In the genomic region with DNA sequence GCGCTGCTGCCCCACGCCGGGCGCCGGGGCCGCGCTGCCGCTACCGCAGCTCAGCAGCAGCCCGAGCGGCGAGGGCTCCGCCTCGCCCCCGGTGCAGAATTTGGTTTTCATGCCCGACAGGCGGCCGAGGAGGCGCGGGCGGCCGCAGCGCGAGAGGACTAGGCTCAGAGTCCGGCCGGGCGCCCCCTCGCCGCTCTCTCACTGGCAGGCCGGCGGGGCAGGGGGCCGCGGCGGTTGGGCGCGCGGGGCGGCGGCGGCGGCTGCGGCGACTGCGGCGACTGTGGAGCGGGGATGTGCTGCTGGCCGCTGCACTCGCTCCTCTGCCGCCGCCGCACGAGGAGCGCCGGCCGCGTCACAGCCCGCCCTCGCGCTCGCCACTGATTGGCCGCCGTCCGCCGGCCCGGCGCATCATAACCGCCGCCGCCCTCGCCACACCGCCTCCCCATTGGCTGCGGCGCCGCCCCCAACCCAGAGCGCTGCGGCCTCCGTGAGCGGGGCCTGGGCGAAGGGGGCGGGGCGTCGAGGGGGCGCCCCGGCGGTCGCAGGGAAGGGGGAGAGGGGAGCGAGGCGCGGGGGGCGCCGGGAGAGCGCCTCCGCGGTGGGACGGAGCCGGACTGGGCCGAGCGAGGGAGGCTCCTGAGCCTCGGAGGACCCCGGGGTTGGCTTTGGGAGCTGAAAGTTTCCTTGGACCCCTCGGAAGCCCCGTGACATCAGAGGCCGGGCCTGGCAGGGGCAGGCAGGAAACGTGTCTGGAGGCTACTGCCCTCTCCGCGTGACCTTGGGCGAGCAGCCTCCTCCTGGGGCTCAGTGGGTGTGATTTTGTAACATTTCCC, we compare ENCODE assay signal across 1 cellular context.
TF ChIP-seq lines count a peak whose summit lies in the region.

A gene (minus strand): TSS at position 322 of the 833 bp plus-strand sequence. CDS start 211 bp downstream, at position 111.

TF ChIP-seq in K562, 482 proteins besides CTCF, POLR2A, EP300 and RAD21 (continued from another document and continues in another):
- TF ChIP-seq, protein P1, sequence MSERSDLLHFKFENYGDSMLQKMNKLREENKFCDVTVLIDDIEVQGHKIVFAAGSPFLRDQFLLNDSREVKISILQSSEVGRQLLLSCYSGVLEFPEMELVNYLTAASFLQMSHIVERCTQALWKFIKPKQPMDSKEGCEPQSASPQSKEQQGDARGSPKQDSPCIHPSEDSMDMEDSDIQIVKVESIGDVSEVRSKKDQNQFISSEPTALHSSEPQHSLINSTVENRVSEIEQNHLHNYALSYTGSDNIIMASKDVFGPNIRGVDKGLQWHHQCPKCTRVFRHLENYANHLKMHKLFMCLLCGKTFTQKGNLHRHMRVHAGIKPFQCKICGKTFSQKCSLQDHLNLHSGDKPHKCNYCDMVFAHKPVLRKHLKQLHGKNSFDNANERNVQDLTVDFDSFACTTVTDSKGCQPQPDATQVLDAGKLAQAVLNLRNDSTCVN (CRISPR knock-in tag; IDR thresholded peaks at IDR 0.05) = no peak
- TF ChIP-seq TCF7 (IDR thresholded peaks at IDR 0.05; ENCODE audit: borderline replicate concordance) = no peak
- TF ChIP-seq, protein P2, sequence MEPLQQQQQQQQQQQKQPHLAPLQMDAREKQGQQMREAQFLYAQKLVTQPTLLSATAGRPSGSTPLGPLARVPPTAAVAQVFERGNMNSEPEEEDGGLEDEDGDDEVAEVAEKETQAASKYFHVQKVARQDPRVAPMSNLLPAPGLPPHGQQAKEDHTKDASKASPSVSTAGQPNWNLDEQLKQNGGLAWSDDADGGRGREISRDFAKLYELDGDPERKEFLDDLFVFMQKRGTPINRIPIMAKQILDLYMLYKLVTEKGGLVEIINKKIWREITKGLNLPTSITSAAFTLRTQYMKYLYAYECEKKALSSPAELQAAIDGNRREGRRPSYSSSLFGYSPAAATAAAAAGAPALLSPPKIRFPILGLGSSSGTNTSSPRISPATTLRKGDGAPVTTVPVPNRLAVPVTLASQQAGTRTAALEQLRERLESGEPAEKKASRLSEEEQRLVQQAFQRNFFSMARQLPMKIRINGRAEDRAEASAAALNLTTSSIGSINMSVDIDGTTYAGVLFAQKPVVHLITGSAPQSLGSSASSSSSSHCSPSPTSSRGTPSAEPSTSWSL (CRISPR knock-in tag; IDR thresholded peaks at IDR 0.05; ENCODE audit: borderline replicate concordance) = no peak
- peak; percentile 27; the same call in 1 of the 2 replicates for TF ChIP-seq GABPA (tag; conservative IDR thresholded peaks at IDR 0.05; ENCODE audit: low read depth)
- 0 out of 2 replicates have a peak, but pooled peaks have one; percentile 37 for TF ChIP-seq ZNF766 (CRISPR knock-in tag; conservative IDR thresholded peaks at IDR 0.05)
- peak; percentile 57 for TF ChIP-seq FOS (IDR thresholded peaks at IDR 0.05; ENCODE audit: extremely low read depth, insufficient read length)
- peak; percentile 51 for TF ChIP-seq HMGN3 (IDR thresholded peaks at IDR 0.05; ENCODE audit: borderline replicate concordance, extremely low read depth, insufficient read length, low read depth, low read length)
- peak; percentile 98 for TF ChIP-seq ZBTB1 (CRISPR knock-in tag; IDR thresholded peaks at IDR 0.05; ENCODE audit: borderline replicate concordance, low read depth)
- TF ChIP-seq TGIF2 (CRISPR knock-in tag; IDR thresholded peaks at IDR 0.05) = no peak
- TF ChIP-seq CHD1 (IDR thresholded peaks at IDR 0.05; ENCODE audit: low read length) = peak; percentile 18
- peak; percentile 69 for TF ChIP-seq SMAD4 (CRISPR knock-in tag; conservative IDR thresholded peaks at IDR 0.05)
- TF ChIP-seq, protein P3, sequence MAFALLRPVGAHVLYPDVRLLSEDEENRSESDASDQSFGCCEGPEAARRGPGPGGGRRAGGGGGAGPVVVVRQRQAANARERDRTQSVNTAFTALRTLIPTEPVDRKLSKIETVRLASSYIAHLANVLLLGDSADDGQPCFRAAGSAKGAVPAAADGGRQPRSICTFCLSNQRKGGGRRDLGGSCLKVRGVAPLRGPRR (CRISPR knock-in tag; IDR thresholded peaks at IDR 0.05) = no peak
- TF ChIP-seq ZNF589 (CRISPR knock-in tag; IDR thresholded peaks at IDR 0.05; ENCODE audit: low read depth) = peak; percentile 67; the same call in 1 of the 2 replicates
- TF ChIP-seq DNMT1 (IDR thresholded peaks at IDR 0.05) = no peak
- TF ChIP-seq ZNF41 (CRISPR knock-in tag; conservative IDR thresholded peaks at IDR 0.05) = no peak
- no peak for TF ChIP-seq TARDBP (IDR thresholded peaks at IDR 0.05)
- TF ChIP-seq RBM39 (optimal IDR thresholded peaks at IDR 0.05; ENCODE audit: low read depth, low read length) = no peak
- no peak for TF ChIP-seq SRSF9 (IDR thresholded peaks at IDR 0.05; ENCODE audit: borderline replicate concordance, low read depth, low read length)
- TF ChIP-seq GATA2 (CRISPR knock-in tag; IDR thresholded peaks at IDR 0.05) = no peak
- no peak for TF ChIP-seq FOXK1 (CRISPR knock-in tag; IDR thresholded peaks at IDR 0.05; ENCODE audit: borderline replicate concordance)
- TF ChIP-seq, protein P4, sequence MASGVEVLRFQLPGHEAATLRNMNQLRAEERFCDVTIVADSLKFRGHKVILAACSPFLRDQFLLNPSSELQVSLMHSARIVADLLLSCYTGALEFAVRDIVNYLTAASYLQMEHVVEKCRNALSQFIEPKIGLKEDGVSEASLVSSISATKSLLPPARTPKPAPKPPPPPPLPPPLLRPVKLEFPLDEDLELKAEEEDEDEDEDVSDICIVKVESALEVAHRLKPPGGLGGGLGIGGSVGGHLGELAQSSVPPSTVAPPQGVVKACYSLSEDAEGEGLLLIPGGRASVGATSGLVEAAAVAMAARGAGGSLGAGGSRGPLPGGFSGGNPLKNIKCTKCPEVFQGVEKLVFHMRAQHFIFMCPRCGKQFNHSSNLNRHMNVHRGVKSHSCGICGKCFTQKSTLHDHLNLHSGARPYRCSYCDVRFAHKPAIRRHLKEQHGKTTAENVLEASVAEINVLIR (CRISPR knock-in tag; IDR thresholded peaks at IDR 0.05) = peak; percentile 67
- peak; percentile 91 for TF ChIP-seq TBP (optimal IDR thresholded peaks at IDR 0.05; ENCODE audit: low read depth, low read length)
- TF ChIP-seq, protein P5, sequence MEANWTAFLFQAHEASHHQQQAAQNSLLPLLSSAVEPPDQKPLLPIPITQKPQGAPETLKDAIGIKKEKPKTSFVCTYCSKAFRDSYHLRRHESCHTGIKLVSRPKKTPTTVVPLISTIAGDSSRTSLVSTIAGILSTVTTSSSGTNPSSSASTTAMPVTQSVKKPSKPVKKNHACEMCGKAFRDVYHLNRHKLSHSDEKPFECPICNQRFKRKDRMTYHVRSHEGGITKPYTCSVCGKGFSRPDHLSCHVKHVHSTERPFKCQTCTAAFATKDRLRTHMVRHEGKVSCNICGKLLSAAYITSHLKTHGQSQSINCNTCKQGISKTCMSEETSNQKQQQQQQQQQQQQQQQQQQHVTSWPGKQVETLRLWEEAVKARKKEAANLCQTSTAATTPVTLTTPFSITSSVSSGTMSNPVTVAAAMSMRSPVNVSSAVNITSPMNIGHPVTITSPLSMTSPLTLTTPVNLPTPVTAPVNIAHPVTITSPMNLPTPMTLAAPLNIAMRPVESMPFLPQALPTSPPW (CRISPR knock-in tag; IDR thresholded peaks at IDR 0.05) = peak; percentile 89
- no peak for TF ChIP-seq ZNF263 (CRISPR knock-in tag; IDR thresholded peaks at IDR 0.05; ENCODE audit: borderline replicate concordance)
- TF ChIP-seq NR2C2 (CRISPR knock-in tag; IDR thresholded peaks at IDR 0.05) = no peak
- TF ChIP-seq NR2C2 (tag; IDR thresholded peaks at IDR 0.05) = peak; percentile 75
- TF ChIP-seq CEBPB (tag; IDR thresholded peaks at IDR 0.05) = no peak
- TF ChIP-seq, protein P6, sequence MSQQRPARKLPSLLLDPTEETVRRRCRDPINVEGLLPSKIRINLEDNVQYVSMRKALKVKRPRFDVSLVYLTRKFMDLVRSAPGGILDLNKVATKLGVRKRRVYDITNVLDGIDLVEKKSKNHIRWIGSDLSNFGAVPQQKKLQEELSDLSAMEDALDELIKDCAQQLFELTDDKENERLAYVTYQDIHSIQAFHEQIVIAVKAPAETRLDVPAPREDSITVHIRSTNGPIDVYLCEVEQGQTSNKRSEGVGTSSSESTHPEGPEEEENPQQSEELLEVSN (IDR thresholded peaks at IDR 0.05; ENCODE audit: borderline replicate concordance in 1 of 2, extremely low read depth in 1 of 2, insufficient read depth in 1 of 2, insufficient read length in 1 of 2, low read depth in 1 of 2, low read length in 1 of 2, poor library complexity in 1 of 2, severe bottlenecking in 1 of 2) = peak; percentile 86 to 97
- TF ChIP-seq, protein P7, sequence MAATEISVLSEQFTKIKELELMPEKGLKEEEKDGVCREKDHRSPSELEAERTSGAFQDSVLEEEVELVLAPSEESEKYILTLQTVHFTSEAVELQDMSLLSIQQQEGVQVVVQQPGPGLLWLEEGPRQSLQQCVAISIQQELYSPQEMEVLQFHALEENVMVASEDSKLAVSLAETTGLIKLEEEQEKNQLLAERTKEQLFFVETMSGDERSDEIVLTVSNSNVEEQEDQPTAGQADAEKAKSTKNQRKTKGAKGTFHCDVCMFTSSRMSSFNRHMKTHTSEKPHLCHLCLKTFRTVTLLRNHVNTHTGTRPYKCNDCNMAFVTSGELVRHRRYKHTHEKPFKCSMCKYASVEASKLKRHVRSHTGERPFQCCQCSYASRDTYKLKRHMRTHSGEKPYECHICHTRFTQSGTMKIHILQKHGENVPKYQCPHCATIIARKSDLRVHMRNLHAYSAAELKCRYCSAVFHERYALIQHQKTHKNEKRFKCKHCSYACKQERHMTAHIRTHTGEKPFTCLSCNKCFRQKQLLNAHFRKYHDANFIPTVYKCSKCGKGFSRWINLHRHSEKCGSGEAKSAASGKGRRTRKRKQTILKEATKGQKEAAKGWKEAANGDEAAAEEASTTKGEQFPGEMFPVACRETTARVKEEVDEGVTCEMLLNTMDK (IDR thresholded peaks at IDR 0.05; ENCODE audit: borderline replicate concordance, insufficient read depth, low read depth, low read length, poor library complexity, severe bottlenecking) = no peak
- no peak for TF ChIP-seq HDAC2 (IDR thresholded peaks at IDR 0.05)
- TF ChIP-seq ZNF239 (CRISPR knock-in tag; IDR thresholded peaks at IDR 0.05) = no peak
- TF ChIP-seq, protein P8, sequence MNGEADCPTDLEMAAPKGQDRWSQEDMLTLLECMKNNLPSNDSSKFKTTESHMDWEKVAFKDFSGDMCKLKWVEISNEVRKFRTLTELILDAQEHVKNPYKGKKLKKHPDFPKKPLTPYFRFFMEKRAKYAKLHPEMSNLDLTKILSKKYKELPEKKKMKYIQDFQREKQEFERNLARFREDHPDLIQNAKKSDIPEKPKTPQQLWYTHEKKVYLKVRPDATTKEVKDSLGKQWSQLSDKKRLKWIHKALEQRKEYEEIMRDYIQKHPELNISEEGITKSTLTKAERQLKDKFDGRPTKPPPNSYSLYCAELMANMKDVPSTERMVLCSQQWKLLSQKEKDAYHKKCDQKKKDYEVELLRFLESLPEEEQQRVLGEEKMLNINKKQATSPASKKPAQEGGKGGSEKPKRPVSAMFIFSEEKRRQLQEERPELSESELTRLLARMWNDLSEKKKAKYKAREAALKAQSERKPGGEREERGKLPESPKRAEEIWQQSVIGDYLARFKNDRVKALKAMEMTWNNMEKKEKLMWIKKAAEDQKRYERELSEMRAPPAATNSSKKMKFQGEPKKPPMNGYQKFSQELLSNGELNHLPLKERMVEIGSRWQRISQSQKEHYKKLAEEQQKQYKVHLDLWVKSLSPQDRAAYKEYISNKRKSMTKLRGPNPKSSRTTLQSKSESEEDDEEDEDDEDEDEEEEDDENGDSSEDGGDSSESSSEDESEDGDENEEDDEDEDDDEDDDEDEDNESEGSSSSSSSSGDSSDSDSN (IDR thresholded peaks at IDR 0.05; ENCODE audit: borderline replicate concordance in 1 of 2, low read depth in 2 of 2, low read length in 2 of 2) = peak in 1 of 2 experiments; percentile 78; a peak in 1 of 4 replicates
- TF ChIP-seq CREB1 (IDR thresholded peaks at IDR 0.05) = peak; percentile 86
- TF ChIP-seq CREB1 (CRISPR knock-in tag; IDR thresholded peaks at IDR 0.05) = peak; percentile 83
- TF ChIP-seq XRCC3 (IDR thresholded peaks at IDR 0.05) = no peak
- TF ChIP-seq RBBP5 (IDR thresholded peaks at IDR 0.05; ENCODE audit: borderline replicate concordance, insufficient read depth, low read length, poor library complexity, severe bottlenecking) = peak; percentile 68
- TF ChIP-seq, protein P9, sequence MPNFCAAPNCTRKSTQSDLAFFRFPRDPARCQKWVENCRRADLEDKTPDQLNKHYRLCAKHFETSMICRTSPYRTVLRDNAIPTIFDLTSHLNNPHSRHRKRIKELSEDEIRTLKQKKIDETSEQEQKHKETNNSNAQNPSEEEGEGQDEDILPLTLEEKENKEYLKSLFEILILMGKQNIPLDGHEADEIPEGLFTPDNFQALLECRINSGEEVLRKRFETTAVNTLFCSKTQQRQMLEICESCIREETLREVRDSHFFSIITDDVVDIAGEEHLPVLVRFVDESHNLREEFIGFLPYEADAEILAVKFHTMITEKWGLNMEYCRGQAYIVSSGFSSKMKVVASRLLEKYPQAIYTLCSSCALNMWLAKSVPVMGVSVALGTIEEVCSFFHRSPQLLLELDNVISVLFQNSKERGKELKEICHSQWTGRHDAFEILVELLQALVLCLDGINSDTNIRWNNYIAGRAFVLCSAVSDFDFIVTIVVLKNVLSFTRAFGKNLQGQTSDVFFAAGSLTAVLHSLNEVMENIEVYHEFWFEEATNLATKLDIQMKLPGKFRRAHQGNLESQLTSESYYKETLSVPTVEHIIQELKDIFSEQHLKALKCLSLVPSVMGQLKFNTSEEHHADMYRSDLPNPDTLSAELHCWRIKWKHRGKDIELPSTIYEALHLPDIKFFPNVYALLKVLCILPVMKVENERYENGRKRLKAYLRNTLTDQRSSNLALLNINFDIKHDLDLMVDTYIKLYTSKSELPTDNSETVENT (CRISPR knock-in tag; IDR thresholded peaks at IDR 0.05) = peak; percentile 56
- TF ChIP-seq, protein P10, sequence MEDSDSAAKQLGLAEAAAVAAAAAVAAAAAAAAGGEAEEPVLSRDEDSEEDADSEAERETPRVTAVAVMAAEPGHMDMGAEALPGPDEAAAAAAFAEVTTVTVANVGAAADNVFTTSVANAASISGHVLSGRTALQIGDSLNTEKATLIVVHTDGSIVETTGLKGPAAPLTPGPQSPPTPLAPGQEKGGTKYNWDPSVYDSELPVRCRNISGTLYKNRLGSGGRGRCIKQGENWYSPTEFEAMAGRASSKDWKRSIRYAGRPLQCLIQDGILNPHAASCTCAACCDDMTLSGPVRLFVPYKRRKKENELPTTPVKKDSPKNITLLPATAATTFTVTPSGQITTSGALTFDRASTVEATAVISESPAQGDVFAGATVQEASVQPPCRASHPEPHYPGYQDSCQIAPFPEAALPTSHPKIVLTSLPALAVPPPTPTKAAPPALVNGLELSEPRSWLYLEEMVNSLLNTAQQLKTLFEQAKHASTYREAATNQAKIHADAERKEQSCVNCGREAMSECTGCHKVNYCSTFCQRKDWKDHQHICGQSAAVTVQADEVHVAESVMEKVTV (CRISPR knock-in tag; IDR thresholded peaks at IDR 0.05) = no peak
- no peak for TF ChIP-seq ZNF143 (CRISPR knock-in tag; IDR thresholded peaks at IDR 0.05)
- TF ChIP-seq ESRRA (IDR thresholded peaks at IDR 0.05; ENCODE audit: borderline replicate concordance, low read depth) = peak; percentile 96
- TF ChIP-seq NR2F6 (CRISPR knock-in tag; IDR thresholded peaks at IDR 0.05) = no peak
- TF ChIP-seq FOXP1 (CRISPR knock-in tag; IDR thresholded peaks at IDR 0.05) = 0 out of 2 replicates have a peak, but pooled peaks have one; percentile 46
- TF ChIP-seq, protein P11, sequence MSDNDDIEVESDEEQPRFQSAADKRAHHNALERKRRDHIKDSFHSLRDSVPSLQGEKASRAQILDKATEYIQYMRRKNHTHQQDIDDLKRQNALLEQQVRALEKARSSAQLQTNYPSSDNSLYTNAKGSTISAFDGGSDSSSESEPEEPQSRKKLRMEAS (CRISPR knock-in tag; IDR thresholded peaks at IDR 0.05) = 0 out of 2 replicates have a peak, but pooled peaks have one; percentile 76
